8 cellular contexts compared by ENCODE assay signal in genomic region chr1:1308756-1309524, GRCh38. TPM values are rescaled to one million over a fixed set of nuclear protein-coding genes. Genes with fewer than 3 reads are reported as not detected.
DNase-seq lines count a peak whose midpoint lies in the region; ATAC-seq lines count a peak whose summit lies in the region.

No MANE protein-coding gene starts in this region.

- H3K9me3 ChIP-seq in iPS-18a (ENCODE audit: control insufficient read depth, low read depth, low read length), result no peaks in the 10 kb centered on the region

- H3K27me3 Mint-ChIP-seq in T-helper 2 cell treated with Interferon-gamma antibody and Interleukin-4, amounts not matched to agents 5 μg/mL and 100 μg/mL, for 36 hours (ENCODE audit: low read depth), result no peaks in the 10 kb centered on the region
- no peaks in the 10 kb centered on the region for H3K27me3 Mint-ChIP-seq in activated naive CD8-positive, alpha-beta T cell treated with anti-CD3 and anti-CD28 coated beads, Interleukin-2, amount 10 ng/mL, durations not matched to agents 7 days and 5 days

- H3K4me1 Mint-ChIP-seq in T-helper 2 cell treated with Interferon-gamma antibody and Interleukin-4, amounts not matched to agents 5 μg/mL and 100 μg/mL, for 36 hours (ENCODE audit: low read depth), result peaks cover 15% of the 10 kb centered on the region
- peaks cover 14% of the 10 kb centered on the region for H3K4me1 Mint-ChIP-seq in activated naive CD8-positive, alpha-beta T cell treated with anti-CD3 and anti-CD28 coated beads, Interleukin-2, amount 10 ng/mL, durations not matched to agents 7 days and 5 days

- peaks cover 23% of the 10 kb centered on the region for H3K4me1 ChIP-seq in iPS-18a (ENCODE audit: control insufficient read depth, low read depth, low read length)

- peaks cover 4% of the 10 kb centered on the region for H3K36me3 Mint-ChIP-seq in T-helper 2 cell treated with Interferon-gamma antibody and Interleukin-4, amounts not matched to agents 5 μg/mL and 100 μg/mL, for 36 hours (ENCODE audit: low read depth)
- peaks cover 3% of the 10 kb centered on the region for H3K36me3 Mint-ChIP-seq in activated naive CD8-positive, alpha-beta T cell treated with anti-CD3 and anti-CD28 coated beads, Interleukin-2, amount 10 ng/mL, durations not matched to agents 7 days and 5 days

- peak overlapping the region; percentile 84 for H3K4me3 Mint-ChIP-seq in T-helper 2 cell treated with Interferon-gamma antibody and Interleukin-4, amounts not matched to agents 5 μg/mL and 100 μg/mL, for 36 hours
- H3K4me3 Mint-ChIP-seq in activated naive CD8-positive, alpha-beta T cell treated with anti-CD3 and anti-CD28 coated beads, Interleukin-2, amount 10 ng/mL, durations not matched to agents 7 days and 5 days, result peak overlapping the region; percentile 85

- no peak overlapping the region for H3K27ac ChIP-seq in iPS-18a (ENCODE audit: low read length)

- H3K9ac ChIP-seq in iPS-18a (ENCODE audit: low read length), result peak overlapping the region; percentile 61

- DNase-seq in T-helper 2 cell treated with Interferon-gamma antibody and Interleukin-4, amounts not matched to agents 5 μg/mL and 100 μg/mL, for 36 hours (ENCODE audit: low spot score), result no peak
- DNase-seq in T-helper 2 cell, result no peak
- DNase-seq in activated naive CD8-positive, alpha-beta T cell treated with anti-CD3 and anti-CD28 coated beads, Interleukin-2, amount 10 ng/mL, durations not matched to agents 7 days and 5 days, result no peak
- peak; percentile 43 for DNase-seq in stimulated activated CD8-positive, alpha-beta memory T cell treated with anti-CD3 and anti-CD28 coated beads, Interleukin-4, amount 100 ng/mL, for 48 hours
- DNase-seq in NCI-H2081 treated with DMSO at 0.1 percent for 48 hours (lab: John Stamatoyannopoulos, UW), result no peak
- no peak for DNase-seq in activated effector memory CD4-positive, alpha-beta T cell treated with Interleukin-2 at 50 U/mL for 16 hours

- POLR2A ChIA-PET in activated naive CD8-positive, alpha-beta T cell treated with anti-CD3 and anti-CD28 coated beads, Interleukin-2, amount 10 ng/mL, durations not matched to agents 7 days and 5 days (lab: Charles Lee), result no interaction called here

- peaks cover 6% of the 10 kb centered on the region for H3K27me3 ChIP-seq in iPS-18a (ENCODE audit: control insufficient read depth, insufficient read depth, low read length)

- ATAC-seq in HG03460 (IDR thresholded peaks at IDR 0.05; ENCODE audit: unreplicated experiment), result peak; percentile 0
- no peak for ATAC-seq in activated naive CD8-positive, alpha-beta T cell treated with anti-CD3 and anti-CD28 coated beads, Interleukin-2, amount 10 ng/mL, durations not matched to agents 7 days and 5 days (ENCODE audit: low read depth)

- H3K9me3 Mint-ChIP-seq in T-helper 2 cell treated with Interferon-gamma antibody and Interleukin-4, amounts not matched to agents 5 μg/mL and 100 μg/mL, for 36 hours, result no peaks in the 10 kb centered on the region
- no peaks in the 10 kb centered on the region for H3K9me3 Mint-ChIP-seq in activated naive CD8-positive, alpha-beta T cell treated with anti-CD3 and anti-CD28 coated beads, Interleukin-2, amount 10 ng/mL, durations not matched to agents 7 days and 5 days

- peak overlapping the region; percentile 79 for H3K27ac Mint-ChIP-seq in T-helper 2 cell treated with Interferon-gamma antibody and Interleukin-4, amounts not matched to agents 5 μg/mL and 100 μg/mL, for 36 hours
- H3K27ac Mint-ChIP-seq in activated naive CD8-positive, alpha-beta T cell treated with anti-CD3 and anti-CD28 coated beads, Interleukin-2, amount 10 ng/mL, durations not matched to agents 7 days and 5 days, result peak overlapping the region; percentile 82

- H3K4me3 ChIP-seq in iPS-18a (ENCODE audit: low read length), result peak overlapping the region; percentile 71

- peaks cover 25% of the 10 kb centered on the region for H3K36me3 ChIP-seq in iPS-18a (ENCODE audit: control insufficient read depth, low read depth, low read length)

RNA-seq across cellular contexts. Expression of gene PUSL1, which starts 0.5 kb away (rescaled TPM):
- 10 to 100 TPM; 22.3 to 22.4 TPM for total RNA-seq in activated naive CD8-positive, alpha-beta T cell treated with anti-CD3 and anti-CD28 coated beads, Interleukin-2, amount 10 ng/mL, durations not matched to agents 7 days and 5 days

RNA-seq across cellular contexts. Expression of gene ACAP3, which starts 1.2 kb away (rescaled TPM):
- 10 to 100 TPM; 80.2 to 86.3 TPM for total RNA-seq in activated naive CD8-positive, alpha-beta T cell treated with anti-CD3 and anti-CD28 coated beads, Interleukin-2, amount 10 ng/mL, durations not matched to agents 7 days and 5 days

RNA-seq across cellular contexts. Expression of gene INTS11, which starts 15.5 kb away (rescaled TPM):
- 100 to 1,000 TPM; 143 to 158 TPM for total RNA-seq in activated naive CD8-positive, alpha-beta T cell treated with anti-CD3 and anti-CD28 coated beads, Interleukin-2, amount 10 ng/mL, durations not matched to agents 7 days and 5 days

RNA-seq across cellular contexts. Expression of gene CPTP, which starts 15.7 kb away (rescaled TPM):
- total RNA-seq in activated naive CD8-positive, alpha-beta T cell treated with anti-CD3 and anti-CD28 coated beads, Interleukin-2, amount 10 ng/mL, durations not matched to agents 7 days and 5 days, result 10 to 100 TPM; 19.3 TPM

RNA-seq across cellular contexts. Expression of gene TAS1R3, which starts 22.1 kb away (rescaled TPM):
- 1 to 10 TPM; 1.2 to 1.3 TPM for total RNA-seq in activated naive CD8-positive, alpha-beta T cell treated with anti-CD3 and anti-CD28 coated beads, Interleukin-2, amount 10 ng/mL, durations not matched to agents 7 days and 5 days
